In the genomic region with DNA sequence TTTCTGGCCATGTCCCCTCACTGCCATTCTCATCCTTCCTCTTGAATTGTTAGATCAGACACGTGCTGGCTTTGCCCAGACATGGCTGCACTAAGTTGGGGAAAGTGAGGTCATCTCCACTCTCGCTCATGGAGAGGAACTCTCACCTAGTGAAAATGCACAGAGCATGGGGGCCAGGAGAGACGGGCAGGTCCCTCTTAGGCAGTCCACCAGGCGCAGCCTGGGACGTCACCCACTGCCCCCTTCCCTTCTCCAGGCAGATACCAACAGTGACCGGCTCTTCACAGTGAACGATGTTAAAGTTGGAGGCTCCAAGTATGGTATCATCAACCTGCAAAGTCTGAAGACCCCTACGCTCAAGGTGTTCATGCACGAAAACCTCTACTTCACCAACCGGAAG, we compare ENCODE assay signal across 25 cellular contexts.
"Had no signal": no experiment of that assay in that cellular context is flagged by ENCODE, and none has a peak within 500 bp of the region (broad histone marks: within the 10 kb centered on the region; RNA-seq: fewer than 3 reads in every experiment).

No MANE protein-coding gene starts in this region.

- FAIRE-seq: RCC 7860 had no signal

- DNase-seq: Karpas-422, KG1, MG63, NCI-H1092, NCI-H1105 treated with DMSO at 0.1 percent for 48 hours, NCI-H1417 treated with DMSO at 0.1 percent for 48 hours, NCI-H146, NCI-H1694 treated with DMSO at 0.1 percent for 48 hours, NCI-H1930, NCI-H2081 treated with DMSO at 0.1 percent for 48 hours, NCI-H2171, NCI-H226, NCI-H446, NCI-H510A, NCI-H524 treated with DMSO at 0.1 percent for 48 hours, NCI-H69, NCI-H774, Right ventricle myocardium superior, RPMI8226, SIG-M5, SW 1271 had no signal

- H3K9me3 ChIP-seq: MG63, SJSA1 had no signal

- H3K27me3 ChIP-seq: MG63, SJSA1 had no signal

- H3K4me3 ChIP-seq: MG63, SJSA1, SK-N-MC had no signal

- H3K27ac ChIP-seq: HL-60, SJSA1, SK-N-MC had no signal
